In genomic region chr3:182544542-182544941, GRCh38 we compare ENCODE assay signal across 20 cellular contexts.
DNase-seq lines count a peak whose midpoint lies in the region; ATAC-seq, FAIRE-seq and TF ChIP-seq lines count a peak whose summit lies in the region.
"Had no signal": no experiment of that assay in that cellular context is flagged by ENCODE, and none has a peak within 500 bp of the region (broad histone marks: within the 10 kb centered on the region; RNA-seq: fewer than 3 reads in every experiment).

No MANE protein-coding gene starts in this region.

- POLR2A ChIA-PET in OCI-LY7 (lab: Charles Lee) = interaction anchor here (0.6 to 1.4 kb wide), 3 partner anchors 20 to 163 kb away, joined by 3 read pairs; no protein-coding TSS in a partner anchor

- no TSS peak for BruUV-seq in OCI-LY7 (replicated peaks; lab: Mats Ljungman, UMichigan)

- H3K27me3 ChIP-seq in DND-41 (ENCODE audit: insufficient read depth, low read length, poor library complexity) = peaks cover 20% of the 10 kb centered on the region
- no peaks in the 10 kb centered on the region for H3K27me3 ChIP-seq in Karpas-422 (ENCODE audit: low read length)
- H3K27me3 ChIP-seq in brain microvascular endothelial cell (replicated peaks) = no peaks in the 10 kb centered on the region
- H3K27me3 ChIP-seq: BE2C had no signal

- H3K79me2 ChIP-seq in DND-41 (ENCODE audit: insufficient read depth, low read length) (no peaks in the 10 kb centered on the region), Karpas-422 (ENCODE audit: low read length) (no peaks in the 10 kb centered on the region), OCI-LY7 (ENCODE audit: insufficient read depth, low read depth, low read length) (no peaks in the 10 kb centered on the region)

- H3K4me1 ChIP-seq in DND-41 (ENCODE audit: insufficient read depth, low read length) (peaks cover 3% of the 10 kb centered on the region; the same call in 1 of the 2 replicates), Karpas-422 (ENCODE audit: low read length) (no peaks in the 10 kb centered on the region), OCI-LY7 (ENCODE audit: insufficient read depth, low read length, poor library complexity, severe bottlenecking) (peaks cover 4% of the 10 kb centered on the region)
- H3K4me1 ChIP-seq: BE2C had no signal

- H3K4me3 ChIP-seq in DND-41 (ENCODE audit: low read depth in 1 of 2, low read length in 2 of 2) = no peak overlapping the region
- no peak overlapping the region for H3K4me3 ChIP-seq in Karpas-422 (ENCODE audit: low read length)
- no peak overlapping the region for H3K4me3 ChIP-seq in OCI-LY7 (ENCODE audit: low read depth, low read length, poor library complexity, severe bottlenecking)
- no peak overlapping the region for H3K4me3 ChIP-seq in brain microvascular endothelial cell (ENCODE audit: low read depth, low read length)
- H3K4me3 ChIP-seq: GM12878 had no signal

- in situ Hi-C loops in brain microvascular endothelial cell (cut with HindIII; ENCODE audit: low pct_ligation_motif_present, low sequenced_read_pairs) = no loop called here

- H2AFZ ChIP-seq in DND-41 (ENCODE audit: low read depth, low read length) = no peak overlapping the region
- H2AFZ ChIP-seq in Karpas-422 (ENCODE audit: low read length) = no peak overlapping the region
- peak overlapping the region; percentile 54 for H2AFZ ChIP-seq in OCI-LY7 (ENCODE audit: low read length)

- DNase-seq in DND-41 = peak; percentile 5
- peak; percentile 37 for DNase-seq in Karpas-422
- no peak for DNase-seq in OCI-LY7 (ENCODE audit: low spot score)
- DNase-seq in urothelium cell line (ENCODE audit: low spot score) = no peak
- DNase-seq in brain microvascular endothelial cell = no peak
- DNase-seq in DMS153 treated with DMSO at 0.1 percent for 48 hours (lab: John Stamatoyannopoulos, UW; ENCODE audit: unreplicated experiment) = no peak
- DNase-seq: ACHN; BE2C; CD4-positive, alpha-beta memory T cell; DMS153; DMS79 treated with DMSO at 0.1 percent for 48 hours; EL; GOT3; H9; IMR-90; KG1 had no signal

- H3K9me2 ChIP-seq in Karpas-422 (replicated peaks; ENCODE audit: insufficient read depth, low read length) (no peaks in the 10 kb centered on the region), OCI-LY7 (ENCODE audit: insufficient read depth, low read length) (no peaks in the 10 kb centered on the region)

- TF ChIP-seq CTCF in DND-41 (IDR thresholded peaks at IDR 0.05; ENCODE audit: borderline replicate concordance, extremely low read depth, low read length, poor library complexity, severe bottlenecking) = no peak
- TF ChIP-seq CTCF in OCI-LY7 (conservative IDR thresholded peaks at IDR 0.05; ENCODE audit: low read length) = no peak
- no peak for TF ChIP-seq CTCF in brain microvascular endothelial cell (IDR thresholded peaks at IDR 0.05; ENCODE audit: low read depth, low read length, missing control alignments)

- H3K4me2 ChIP-seq in DND-41 (ENCODE audit: insufficient read depth, low read length) = no peak overlapping the region
- H3K4me2 ChIP-seq in Karpas-422 (ENCODE audit: low read depth, low read length, poor library complexity, severe bottlenecking) = no peak overlapping the region
- H3K4me2 ChIP-seq in OCI-LY7 (ENCODE audit: low read length) = no peak overlapping the region

- no peak for FAIRE-seq in urothelium cell line (lab: Jason Lieb, UNC)
- FAIRE-seq: A204.1, GM12878, HTR-8/SVneo had no signal

- ATAC-seq in DND-41 (ENCODE audit: insufficient read depth, low read depth) (peak; percentile 72), GM21390 (IDR thresholded peaks at IDR 0.05; ENCODE audit: unreplicated experiment) (no peak)
- ATAC-seq: GM12878 had no signal

- intact Hi-C loops in OCI-LY7 (cut with micrococcal nuclease; ENCODE audit: unreplicated experiment) = no loop called here

- no peaks in the 10 kb centered on the region for H4K20me1 ChIP-seq in DND-41 (ENCODE audit: insufficient read depth, low read length)
- H4K20me1 ChIP-seq in Karpas-422 (ENCODE audit: insufficient read depth, low read depth, low read length) = no peaks in the 10 kb centered on the region
- H4K20me1 ChIP-seq in OCI-LY7 (ENCODE audit: insufficient read depth, low read length) = no peaks in the 10 kb centered on the region

- CTCF ChIA-PET in OCI-LY7 (lab: Charles Lee; ENCODE audit: unreplicated experiment) = no interaction called here

- H3K9ac ChIP-seq in DND-41 (ENCODE audit: low read depth, low read length) (no peak overlapping the region), Karpas-422 (ENCODE audit: low read length) (no peak overlapping the region)

- H3K36me3 ChIP-seq in DND-41 (ENCODE audit: insufficient read depth, low read length) = no peaks in the 10 kb centered on the region
- no peaks in the 10 kb centered on the region for H3K36me3 ChIP-seq in Karpas-422 (ENCODE audit: insufficient read depth, low read length)
- no peaks in the 10 kb centered on the region for H3K36me3 ChIP-seq in OCI-LY7 (ENCODE audit: insufficient read depth, low read length)
- H3K36me3 ChIP-seq in brain microvascular endothelial cell (replicated peaks) = no peaks in the 10 kb centered on the region
- H3K36me3 ChIP-seq: BE2C had no signal

- H3K9me3 ChIP-seq in DND-41 (ENCODE audit: insufficient read depth, low read length, severe bottlenecking) (no peaks in the 10 kb centered on the region), Karpas-422 (ENCODE audit: low read length) (no peaks in the 10 kb centered on the region), OCI-LY7 (ENCODE audit: low read length) (no peaks in the 10 kb centered on the region)
- H3K9me3 ChIP-seq: BE2C had no signal

- H3K27ac ChIP-seq in DND-41 (ENCODE audit: low read length) = no peak overlapping the region
- no peak overlapping the region for H3K27ac ChIP-seq in Karpas-422 (ENCODE audit: low read length)
- H3K27ac ChIP-seq in OCI-LY7 (ENCODE audit: low read depth, low read length, poor library complexity, severe bottlenecking) = no peak overlapping the region
- no peak overlapping the region for H3K27ac ChIP-seq in brain microvascular endothelial cell

Comparison
In these comparisons a context has a peak if more than half of its experiments do, and no peak if none do; other contexts are left out.
1. DNase-seq: peak in DND-41 (single experiment) and Karpas-422 (single experiment); none in OCI-LY7 (single experiment), urothelium cell line (single experiment), brain microvascular endothelial cell (single experiment) and DMS153 treated with DMSO at 0.1 percent for 48 hours (single experiment).